In the genomic region with DNA sequence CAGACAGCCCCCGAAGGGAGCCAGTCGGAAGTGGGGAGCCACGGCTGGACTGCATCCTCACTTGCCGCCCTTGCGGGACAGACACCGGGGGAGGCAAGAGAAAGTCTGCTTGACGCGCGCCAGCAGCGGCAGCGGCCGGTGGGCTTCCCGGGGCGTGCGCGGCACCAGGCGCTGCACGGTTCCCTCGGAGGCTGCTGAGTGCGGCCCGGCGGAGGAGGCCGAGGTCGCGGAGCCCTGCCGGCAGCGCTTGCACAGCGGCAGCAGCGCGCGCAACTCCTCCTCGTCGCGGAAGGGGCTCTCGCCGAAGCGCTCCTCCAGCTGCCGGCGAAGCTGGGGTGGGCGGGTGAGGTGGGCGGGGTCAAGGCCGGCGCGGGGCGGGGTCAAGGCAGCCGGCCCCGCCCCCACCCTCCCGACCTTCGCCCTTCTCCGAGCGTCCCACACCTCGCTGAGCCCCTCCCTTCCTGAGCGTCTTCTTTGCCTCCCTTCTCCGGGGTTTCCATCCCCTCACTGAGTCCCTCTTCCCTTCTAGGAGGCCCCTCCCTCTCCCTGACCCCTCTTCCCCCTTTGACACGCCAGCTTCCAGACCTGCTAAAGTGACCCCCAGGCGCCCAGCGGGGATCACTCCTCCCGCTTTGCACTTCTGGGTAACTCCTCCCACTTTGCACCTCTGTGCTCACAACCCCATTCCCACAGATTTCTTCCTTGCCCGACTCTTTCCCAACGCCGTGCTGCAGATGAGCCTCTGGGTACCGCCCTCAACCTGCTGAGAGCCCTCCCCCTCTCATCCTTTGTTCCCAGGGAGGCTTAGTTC, we compare ENCODE assay signal across 8 cellular contexts. TPM values are rescaled to one million over a fixed set of nuclear protein-coding genes. Genes with fewer than 3 reads are reported as not detected.
DNase-seq lines count a peak whose midpoint lies in the region; ATAC-seq and TF ChIP-seq lines count a peak whose summit lies in the region.

No MANE protein-coding gene starts in this region.

- ATAC-seq in HG03460 (IDR thresholded peaks at IDR 0.05; ENCODE audit: unreplicated experiment) (peak; percentile 44), HG03521 (IDR thresholded peaks at IDR 0.05; ENCODE audit: unreplicated experiment) (no peak)

- H3K27ac Mint-ChIP-seq in neural progenitor cell, result peak overlapping the region; percentile 88

- H3K36me3 ChIP-seq in NT2/D1 (ENCODE audit: insufficient read depth, insufficient read length, low read length) (no peaks in the 10 kb centered on the region), neural progenitor cell (no peaks in the 10 kb centered on the region), stomach (no peaks in the 10 kb centered on the region)

- H3K9me3 ChIP-seq in NT2/D1 (ENCODE audit: insufficient read depth, low read length), result no peaks in the 10 kb centered on the region
- H3K9me3 ChIP-seq in neural progenitor cell (ENCODE audit: low read depth), result no peaks in the 10 kb centered on the region
- no peaks in the 10 kb centered on the region for H3K9me3 ChIP-seq in stomach

- no peaks in the 10 kb centered on the region for H3K36me3 Mint-ChIP-seq in neural progenitor cell

- H3K4me1 ChIP-seq in NT2/D1 (ENCODE audit: insufficient read depth, insufficient read length) (peaks cover 14% of the 10 kb centered on the region), neural progenitor cell (peaks cover 11% of the 10 kb centered on the region), stomach (peaks cover 11 to 20% (median 19%) of the 10 kb centered on the region in 4 donors)

- peak overlapping the region; percentile 70 for H3K4me3 ChIP-seq in NT2/D1 (ENCODE audit: insufficient read length, low read depth)
- peak overlapping the region; percentile 83 for H3K4me3 ChIP-seq in neural progenitor cell
- H3K4me3 ChIP-seq in stomach, result peak overlapping the region; percentile 48 to 71 (median 54)

- peak overlapping the region; percentile 69 for H2AFZ ChIP-seq in neural progenitor cell (replicated peaks)

- 5 to 8% (median 5%) methylated on average over 48 to 62 of the region's 62 CpGs for WGBS in stomach, 5 donors

- H3K4me2 ChIP-seq in neural progenitor cell, result peak overlapping the region; percentile 96

- H3K9ac ChIP-seq in NT2/D1 (ENCODE audit: insufficient read length, low read depth) (peak overlapping the region; percentile 85), neural progenitor cell (peak overlapping the region; percentile 43)

- intact Hi-C loops in stomach (cut with DNase I; ENCODE audit: low total_unique reads), result no loop called here

- no peaks in the 10 kb centered on the region for H3K79me2 ChIP-seq in neural progenitor cell (ENCODE audit: low read depth)

- no peak overlapping the region for H3K27ac ChIP-seq in neural progenitor cell
- peak overlapping the region in 2 of 5 donors; percentile 25 to 32 for H3K27ac ChIP-seq in stomach

- TF ChIP-seq POLR2A in stomach (IDR thresholded peaks at IDR 0.05), result no peak

- peaks cover 35% of the 10 kb centered on the region for H3K4me1 Mint-ChIP-seq in neural progenitor cell

- no peaks in the 10 kb centered on the region for H3K9me3 Mint-ChIP-seq in neural progenitor cell

- H3K4me3 Mint-ChIP-seq in neural progenitor cell, result peak overlapping the region; percentile 89

- peaks cover 13% of the 10 kb centered on the region for H3K27me3 Mint-ChIP-seq in neural progenitor cell (ENCODE audit: insufficient read depth, low read depth)

- peaks cover 28% of the 10 kb centered on the region for H3F3A ChIP-seq in neural progenitor cell (ENCODE audit: low read depth)

- peak; percentile 6 for TF ChIP-seq CTCF in neural progenitor cell (IDR thresholded peaks at IDR 0.05)
- TF ChIP-seq CTCF in stomach (IDR thresholded peaks at IDR 0.05), result no peak

- DNase-seq in DMS79 (lab: John Stamatoyannopoulos, UW) (peak; percentile 59), NT2/D1 (ENCODE audit: low read depth, low spot score) (peak; percentile 63), fibroblast of gingiva (ENCODE audit: low read depth) (peak; percentile 44), neural progenitor cell (ENCODE audit: low spot score) (peak; percentile 96), stomach (peak; percentile 58)
- DNase-seq in activated T-cell treated with anti-CD3 and anti-CD28 coated beads, Interleukin-2, amount 50 U/mL, for 1 hour, result peak; percentile 66

- H4K20me1 ChIP-seq in neural progenitor cell (ENCODE audit: low read depth), result no peaks in the 10 kb centered on the region

- peaks cover 3% of the 10 kb centered on the region for H3K27me3 ChIP-seq in NT2/D1 (ENCODE audit: insufficient read depth, insufficient read length)
- H3K27me3 ChIP-seq in neural progenitor cell, result peaks cover 6% of the 10 kb centered on the region
- H3K27me3 ChIP-seq in stomach, result peaks cover 0 to 54% (median 14%) of the 10 kb centered on the region in 3 donors

- no peak for TF ChIP-seq EP300 in stomach (IDR thresholded peaks at IDR 0.05)

RNA-seq across cellular contexts. Expression of a gene that starts 8.8 kb away (rescaled TPM):
- total RNA-seq in neural progenitor cell (ENCODE audit: low replicate concordance) (0.45 and 1.1 TPM in 2 replicates), stomach (1 to 10 TPM in 1 of 5 donors, under 1 TPM in 1, not detected in 3; 0.45 to 3.9 TPM)
- 1 to 10 TPM; 2.1 to 4.7 (median 2.9) TPM for polyA plus RNA-seq in stomach

RNA-seq across cellular contexts. Expression of a gene that starts 8.9 kb away (rescaled TPM):
- 0.34 TPM in 1 of 2 replicates, not detected in the other for total RNA-seq in neural progenitor cell (ENCODE audit: low replicate concordance)
- under 1 TPM in 2 of 5 donors, not detected in 3; 0.18 to 0.43 TPM for total RNA-seq in stomach
- polyA plus RNA-seq in stomach, result under 1 TPM in 1 of 3 donors, not detected in 2; 0.15 TPM

RNA-seq across cellular contexts. Expression of a gene that starts 16.1 kb away (rescaled TPM):
- 0.53 TPM in 1 of 2 replicates, not detected in the other for total RNA-seq in neural progenitor cell (ENCODE audit: low replicate concordance)
- 1 to 10 TPM in 1 of 5 donors, not detected in 4; 1.1 TPM for total RNA-seq in stomach
- polyA plus RNA-seq in stomach, result under 1 TPM in 2 of 3 donors, not detected in 1; 0.43 to 0.44 TPM

RNA-seq across cellular contexts. Expression of a gene that starts 42.4 kb away (rescaled TPM):
- total RNA-seq in neural progenitor cell (ENCODE audit: low replicate concordance) (0.22 TPM in 1 of 2 replicates, not detected in the other), stomach (under 1 TPM in 2 of 5 donors, not detected in 3; 0.37 to 0.45 TPM)
- under 1 TPM; 0.19 to 0.43 (median 0.31) TPM for polyA plus RNA-seq in stomach

Comparison
In these comparisons a context has a peak if more than half of its experiments do, and no peak if none do; other contexts are left out.
1. DNase-seq: peak in every context shown above with its lines; median percentile 96 in neural progenitor cell; 66 in activated T-cell treated with anti-CD3 and anti-CD28 coated beads, Interleukin-2, amount 50 U/mL, for 1 hour; 63 in NT2/D1; 59 in DMS79; 58 in stomach; 44 in fibroblast of gingiva.